ENCODE assay signal across 8 cellular contexts in genomic region chr19:45189971-45190370, GRCh38. TPM values are rescaled to one million over a fixed set of nuclear protein-coding genes. Genes with fewer than 3 reads are reported as not detected.
"Had no signal": no experiment of that assay in that cellular context is flagged by ENCODE, and none has a peak within 500 bp of the region (broad histone marks: within the 10 kb centered on the region; RNA-seq: fewer than 3 reads in every experiment).

No MANE protein-coding gene starts in this region.

- FAIRE-seq: HTR-8/SVneo had no signal

- H3K27ac ChIP-seq: HL-60 had no signal

- DNase-seq: IMR-90, KBM-7, KG1 had no signal

RNA-seq across cellular contexts. Expression of gene NKPD1, which starts 29.2 kb away (rescaled TPM):
- total RNA-seq: HT1080 had no signal
- polyA plus RNA-seq: IgD-negative memory B cell had no signal

RNA-seq across cellular contexts. Expression of gene EXOC3L2, which starts 55.2 kb away (rescaled TPM):
- total RNA-seq: HT-29, IMR-90 had no signal
- polyA plus RNA-seq: IgD-negative memory B cell had no signal
